9 cellular contexts compared by ENCODE assay signal in genomic region chr7:102426268-102427031, GRCh38. TPM values are rescaled to one million over a fixed set of nuclear protein-coding genes. Genes with fewer than 3 reads are reported as not detected.
A peak's percentile ranks its signal among the peaks of the same experiment; 100 is the strongest.
DNase-seq lines count a peak whose midpoint lies in the region; ATAC-seq, FAIRE-seq and TF ChIP-seq lines count a peak whose summit lies in the region.
"Had no signal": no experiment of that assay in that cellular context is flagged by ENCODE, and none has a peak within 500 bp of the region (broad histone marks: within the 10 kb centered on the region; RNA-seq: fewer than 3 reads in every experiment).

No MANE protein-coding gene starts in this region.

- H3K4me2 ChIP-seq in DND-41 (ENCODE audit: insufficient read depth, low read length): no peak overlapping the region

- H3K27ac ChIP-seq in DND-41 (ENCODE audit: low read length) (no peak overlapping the region), vagina (peak overlapping the region; percentile 42)

- ATAC-seq in DND-41 (ENCODE audit: insufficient read depth, low read depth) (peak; percentile 53), GM21737 (IDR thresholded peaks at IDR 0.05; ENCODE audit: unreplicated experiment) (peak; percentile 42)

- H3K36me3 ChIP-seq in DND-41 (ENCODE audit: insufficient read depth, low read length) (peaks cover 46% of the 10 kb centered on the region), vagina (peaks cover 3 to 30% of the 10 kb centered on the region in 2 donors)

- H3K4me1 ChIP-seq in DND-41 (ENCODE audit: insufficient read depth, low read length) (no peaks in the 10 kb centered on the region), vagina (peaks cover 16% of the 10 kb centered on the region)

- TF ChIP-seq POLR2A in vagina (IDR thresholded peaks at IDR 0.05): no peak

- peak overlapping the region; percentile 93 for H3K27ac Mint-ChIP-seq in nephron progenitor cell

- no peaks in the 10 kb centered on the region for H3K27me3 Mint-ChIP-seq in nephron progenitor cell (ENCODE audit: low read depth, poor library complexity)
- H3K27me3 Mint-ChIP-seq: brain had no signal

- H3K4me3 ChIP-seq in DND-41 (ENCODE audit: low read depth in 1 of 2, low read length in 2 of 2): no peak overlapping the region
- no peak overlapping the region for H3K4me3 ChIP-seq in vagina

- H3K36me3 Mint-ChIP-seq in nephron progenitor cell (ENCODE audit: low read depth): peaks cover 43% of the 10 kb centered on the region

- H3K27me3 ChIP-seq in DND-41 (ENCODE audit: insufficient read depth, low read length, poor library complexity): no peaks in the 10 kb centered on the region
- H3K27me3 ChIP-seq in vagina: no peaks in the 10 kb centered on the region

- TF ChIP-seq CTCF in DND-41 (IDR thresholded peaks at IDR 0.05; ENCODE audit: borderline replicate concordance, extremely low read depth, low read length, poor library complexity, severe bottlenecking) (no peak), nephron progenitor cell (IDR thresholded peaks at IDR 0.05) (no peak), vagina (IDR thresholded peaks at IDR 0.05) (no peak)

- H3K9ac ChIP-seq in DND-41 (ENCODE audit: low read depth, low read length): no peak overlapping the region

- no peak for DNase-seq in DND-41
- DNase-seq in NOMO-1 treated with dmso at 0.1 percent for 144 hours (lab: John Stamatoyannopoulos, UW; ENCODE audit: unreplicated experiment): peak; percentile 82
- DNase-seq in activated gamma-delta T cell treated with anti-CD3 and anti-CD28 coated beads, Interleukin-2, amount 50 U/mL, for 16 hours (ENCODE audit: low read depth): peak; percentile 62
- DNase-seq in nephron progenitor cell: no peak
- no peak for DNase-seq in vagina (ENCODE audit: extremely low spot score in 2 of 2)
- no peak for DNase-seq in frontal cortex (ENCODE audit: low spot score in 2 of 2)
- DNase-seq in SW 1271 (lab: John Stamatoyannopoulos, UW): no peak

- FAIRE-seq in frontal cortex (lab: Jason Lieb, UNC): no peak

- H3K4me1 Mint-ChIP-seq in nephron progenitor cell: peaks cover 45% of the 10 kb centered on the region

- H3K4me3 Mint-ChIP-seq in nephron progenitor cell: no peak overlapping the region
- H3K4me3 Mint-ChIP-seq: brain had no signal

- no peaks in the 10 kb centered on the region for H3K9me3 Mint-ChIP-seq in nephron progenitor cell
- H3K9me3 Mint-ChIP-seq: brain had no signal

- H3K9me3 ChIP-seq in DND-41 (ENCODE audit: insufficient read depth, low read length, severe bottlenecking) (no peaks in the 10 kb centered on the region), vagina (no peaks in the 10 kb centered on the region)

- intact Hi-C loops in vagina (cut with DNase I): no loop called here

- H4K20me1 ChIP-seq in DND-41 (ENCODE audit: insufficient read depth, low read length): peaks cover 10% of the 10 kb centered on the region; the same call in 1 of the 2 replicates

- no peaks in the 10 kb centered on the region; the same call in 1 of the 2 replicates for H3K79me2 ChIP-seq in DND-41 (ENCODE audit: insufficient read depth, low read length)

- H2AFZ ChIP-seq in DND-41 (ENCODE audit: low read depth, low read length): no peak overlapping the region

RNA-seq across cellular contexts. Expression of gene ORAI2, which starts 6.9 kb away (rescaled TPM):
- total RNA-seq in vagina (15.5 TPM), frontal cortex (19.2 TPM)

RNA-seq across cellular contexts. Expression of gene PRKRIP1, which starts 30.3 kb away (rescaled TPM):
- total RNA-seq in vagina (17.4 TPM), frontal cortex (15.5 TPM)

RNA-seq across cellular contexts. Expression of gene ALKBH4, which starts 38.2 kb away (rescaled TPM):
- total RNA-seq in vagina: 8.3 TPM
- total RNA-seq in frontal cortex: 16.7 TPM

RNA-seq across cellular contexts. Expression of gene LRWD1, which starts 38.3 kb away (rescaled TPM):
- total RNA-seq in vagina: 11.0 TPM
- total RNA-seq in frontal cortex: 55.4 TPM

RNA-seq across cellular contexts. Expression of gene POLR2J, which starts 52.3 kb away (rescaled TPM):
- total RNA-seq in vagina (20.1 TPM), frontal cortex (11.8 TPM)

Comparison
In these comparisons a context has a peak if more than half of its experiments do, and no peak if none do; other contexts are left out.
1. DNase-seq: peak in NOMO-1 treated with dmso at 0.1 percent for 144 hours (single experiment) and activated gamma-delta T cell treated with anti-CD3 and anti-CD28 coated beads, Interleukin-2, amount 50 U/mL, for 16 hours (single experiment); none in DND-41 (single experiment), nephron progenitor cell (single experiment), vagina (0 of 2), frontal cortex (0 of 2) and SW 1271 (0 of 2).